ENCODE assay signal across 26 cellular contexts in the genomic region with DNA sequence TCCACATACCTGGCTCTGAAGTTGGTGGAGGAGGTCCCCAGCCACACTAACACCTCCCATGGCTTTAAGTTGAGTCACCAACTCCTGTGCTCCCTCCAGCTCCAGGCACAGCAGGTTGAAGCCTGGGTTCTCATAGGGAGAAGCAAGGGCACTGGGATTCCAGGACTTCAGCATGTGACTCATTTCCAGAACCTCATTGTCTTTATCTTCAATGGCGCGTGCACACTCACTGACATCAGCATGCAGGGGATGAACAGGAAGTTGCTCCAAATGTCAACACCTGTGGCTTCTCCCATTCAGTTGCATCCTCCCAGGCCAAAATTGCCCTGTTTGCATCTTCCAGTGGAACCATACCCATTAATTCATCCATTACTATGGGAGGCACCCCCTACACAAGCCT. TPM values are rescaled to one million over a fixed set of nuclear protein-coding genes. Genes with fewer than 3 reads are reported as not detected.
"Had no signal": no experiment of that assay in that cellular context is flagged by ENCODE, and none has a peak within 500 bp of the region (broad histone marks: within the 10 kb centered on the region; RNA-seq: fewer than 3 reads in every experiment).

No MANE protein-coding gene starts in this region.

- H3K27ac ChIP-seq: left ventricle myocardium inferior, thoracic aorta, upper lobe of left lung, WERI-Rb-1 had no signal

- H3K27me3 ChIP-seq: upper lobe of left lung had no signal

- H3K4me3 ChIP-seq: left ventricle myocardium inferior, thoracic aorta, upper lobe of left lung had no signal

- H3K36me3 ChIP-seq: left ventricle myocardium inferior, thoracic aorta, upper lobe of left lung, WERI-Rb-1 had no signal

- ATAC-seq: activated CD8-positive, alpha-beta T cell treated with anti-CD3 and anti-CD28 coated beads, Interleukin-2, amount 10 ng/mL, durations not matched to agents 7 days and 5 days; natural killer cell had no signal

- FAIRE-seq: frontal cortex, TTC549 had no signal

- H3K4me1 ChIP-seq: left ventricle myocardium inferior, upper lobe of left lung had no signal

- DNase-seq: activated CD4-positive, alpha-beta T cell treated with anti-CD3 and anti-CD28 coated beads, Interleukin-2, amount 50 U/mL, for 1 hour; activated CD4-positive, CD25-positive, alpha-beta regulatory T cell treated with anti-CD3 and anti-CD28 coated beads, Interleukin-2, amount 50 U/mL, for 72 hours; activated CD8-positive, alpha-beta T cell treated with anti-CD3 and anti-CD28 coated beads, Interleukin-2, amount 10 ng/mL, durations not matched to agents 7 days and 5 days; activated gamma-delta T cell; activated naive CD4-positive, alpha-beta T cell treated with anti-CD3 and anti-CD28 coated beads, Interleukin-2, amount 50 U/mL, for 16 hours; anterior cingulate cortex; central memory CD4-positive, alpha-beta T cell; dermis blood vessel endothelial cell; effector CD8-positive, alpha-beta T cell; hippocampal formation; kidney glomerular epithelial cell; left ventricle myocardium inferior; midbrain; natural killer cell; stimulated activated CD4-positive, alpha-beta T cell treated with anti-CD3 and anti-CD28 coated beads, Interleukin-2, amount 100 ng/mL, for 48 hours; stimulated activated naive CD4-positive, alpha-beta T cell; upper lobe of left lung; WERI-Rb-1 had no signal

RNA-seq across cellular contexts. Expression of a gene that starts 5.8 kb away (rescaled TPM):
- total RNA-seq: dermis blood vessel endothelial cell, left ventricle myocardium inferior had no signal

RNA-seq across cellular contexts. Expression of a gene that starts 12.6 kb away (rescaled TPM):
- total RNA-seq: activated CD8-positive, alpha-beta T cell treated with anti-CD3 and anti-CD28 coated beads, Interleukin-2, amount 10 ng/mL, durations not matched to agents 7 days and 5 days; activated T-helper 1 cell treated with anti-CD3 and anti-CD28 coated beads, Interleukin-12 subunit alpha, Interleukin-12 subunit beta, Interleukin-2, Interleukin-4 antibody, amounts not matched to agents 30 ng/mL and 10 ng/mL and 1 ng/mL, durations not matched to agents 14 hours and 24 hours and 36 hours; dermis blood vessel endothelial cell; lung microvascular endothelial cell; progenitor cell of endocrine pancreas had no signal
- polyA plus RNA-seq: esophagus had no signal

RNA-seq across cellular contexts. Expression of a gene that starts 26.0 kb away (rescaled TPM):
- total RNA-seq: activated CD8-positive, alpha-beta T cell treated with anti-CD3 and anti-CD28 coated beads, Interleukin-2, amount 10 ng/mL, durations not matched to agents 7 days and 5 days; activated T-helper 1 cell treated with anti-CD3 and anti-CD28 coated beads, Interleukin-12 subunit alpha, Interleukin-12 subunit beta, Interleukin-2, Interleukin-4 antibody, amounts not matched to agents 30 ng/mL and 10 ng/mL and 1 ng/mL, durations not matched to agents 14 hours and 24 hours and 36 hours; dermis blood vessel endothelial cell; left ventricle myocardium inferior had no signal
- polyA plus RNA-seq: esophagus had no signal

RNA-seq across cellular contexts. Expression of a gene that starts 33.8 kb away (rescaled TPM):
- total RNA-seq: activated CD8-positive, alpha-beta T cell treated with anti-CD3 and anti-CD28 coated beads, Interleukin-2, amount 10 ng/mL, durations not matched to agents 7 days and 5 days; activated T-helper 1 cell treated with anti-CD3 and anti-CD28 coated beads, Interleukin-12 subunit alpha, Interleukin-12 subunit beta, Interleukin-2, Interleukin-4 antibody, amounts not matched to agents 30 ng/mL and 10 ng/mL and 1 ng/mL, durations not matched to agents 14 hours and 24 hours and 36 hours; dermis blood vessel endothelial cell; frontal cortex; left ventricle myocardium inferior; lung microvascular endothelial cell; natural killer cell; osteoblast; progenitor cell of endocrine pancreas; thoracic aorta; upper lobe of left lung had no signal
- polyA plus RNA-seq: esophagus had no signal

RNA-seq across cellular contexts. Expression of a gene that starts 58.4 kb away (rescaled TPM):
- total RNA-seq: activated CD8-positive, alpha-beta T cell treated with anti-CD3 and anti-CD28 coated beads, Interleukin-2, amount 10 ng/mL, durations not matched to agents 7 days and 5 days; activated T-helper 1 cell treated with anti-CD3 and anti-CD28 coated beads, Interleukin-12 subunit alpha, Interleukin-12 subunit beta, Interleukin-2, Interleukin-4 antibody, amounts not matched to agents 30 ng/mL and 10 ng/mL and 1 ng/mL, durations not matched to agents 14 hours and 24 hours and 36 hours; dermis blood vessel endothelial cell; frontal cortex; left ventricle myocardium inferior; lung microvascular endothelial cell; natural killer cell; osteoblast; progenitor cell of endocrine pancreas; thoracic aorta; upper lobe of left lung had no signal
- polyA plus RNA-seq: esophagus had no signal
